Comparison of ENCODE assay signal across 1 cellular context in the genomic region with DNA sequence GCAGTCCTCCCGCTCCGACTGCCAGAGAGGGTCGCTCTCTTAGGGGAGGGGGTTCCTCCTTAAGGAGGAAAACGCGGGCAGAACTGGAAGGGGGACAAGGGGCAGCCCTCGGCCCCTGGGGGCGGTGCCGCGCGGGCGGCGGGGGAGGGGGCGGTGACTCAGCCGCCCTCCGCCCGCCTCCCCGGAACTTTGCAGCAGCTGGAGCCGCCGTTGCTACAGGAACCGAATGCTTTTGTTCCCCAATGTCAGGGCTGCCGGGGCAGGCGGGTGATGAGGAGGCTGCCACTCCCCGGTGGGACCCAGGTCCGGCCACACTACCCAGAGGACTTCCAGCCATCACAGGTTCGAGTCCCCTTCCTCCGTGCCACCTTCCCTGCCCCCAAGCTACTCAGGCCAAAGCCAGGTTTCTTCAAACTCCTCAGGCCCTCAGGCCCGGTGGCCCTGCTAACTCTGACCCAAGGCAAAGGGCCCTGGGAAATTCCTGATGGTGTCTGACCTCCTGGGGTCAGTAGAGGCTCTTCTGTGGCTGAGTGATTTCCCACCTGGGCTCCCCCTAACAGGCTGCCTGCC.
TF ChIP-seq lines count a peak whose summit lies in the region.

No MANE protein-coding gene starts in this region.

TF ChIP-seq in endothelial cell of umbilical vein, 7 proteins besides CTCF, POLR2A, EP300 and RAD21 (continued from another document):
- TF ChIP-seq GATA2 (IDR thresholded peaks at IDR 0.05; ENCODE audit: insufficient read depth, insufficient read length, low read depth, low read length) (no peak), MYC (IDR thresholded peaks at IDR 0.05; ENCODE audit: low read depth, low read length) (no peak)
